ENCODE assay signal across 8 cellular contexts in the genomic region with DNA sequence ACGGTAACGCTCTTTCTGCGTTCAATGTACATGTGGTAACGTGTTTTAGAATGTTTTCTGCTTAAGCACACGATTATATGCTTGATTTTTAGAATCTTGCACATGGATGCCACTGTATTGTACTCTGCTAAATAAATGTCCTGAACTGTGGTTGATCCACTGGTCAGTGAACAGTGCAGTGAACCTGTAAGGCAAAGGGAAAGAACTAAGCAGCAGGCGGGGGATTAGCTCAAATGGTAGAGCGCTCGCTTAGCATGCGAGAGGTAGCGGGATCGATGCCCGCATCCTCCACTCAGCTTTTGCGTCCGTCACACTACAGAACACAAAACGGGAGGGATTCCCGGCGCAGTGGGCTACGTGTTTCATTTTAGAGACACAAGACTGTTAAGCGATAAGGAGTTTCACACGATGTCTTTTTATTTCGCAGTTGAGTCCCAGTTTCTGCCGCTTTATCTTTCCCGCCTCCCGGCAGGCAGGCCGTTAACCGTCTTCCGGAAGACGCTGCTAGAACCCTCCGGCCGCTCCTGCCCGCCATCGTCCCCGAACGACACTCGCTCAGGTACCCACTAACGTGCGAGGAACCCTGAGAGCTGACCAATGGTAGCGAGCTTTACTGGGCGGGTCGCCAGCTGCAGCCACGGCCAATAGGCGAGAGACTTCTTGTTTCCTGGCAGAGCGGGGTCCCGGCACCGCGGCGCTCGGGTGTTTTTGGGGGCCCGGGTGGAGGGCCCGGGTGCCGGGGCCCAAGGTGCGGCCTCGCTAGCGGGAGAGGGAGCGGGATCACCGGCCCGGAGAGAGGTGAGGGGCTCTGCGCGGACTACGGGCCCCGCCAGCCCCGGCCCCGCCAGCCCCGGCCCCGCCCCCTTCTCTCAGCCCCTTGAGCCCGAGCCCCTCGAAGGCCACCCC. TPM values are rescaled to one million over a fixed set of nuclear protein-coding genes. Genes with fewer than 3 reads are reported as not detected.
DNase-seq lines count a peak whose midpoint lies in the region; ATAC-seq and TF ChIP-seq lines count a peak whose summit lies in the region.

A gene with protein sequence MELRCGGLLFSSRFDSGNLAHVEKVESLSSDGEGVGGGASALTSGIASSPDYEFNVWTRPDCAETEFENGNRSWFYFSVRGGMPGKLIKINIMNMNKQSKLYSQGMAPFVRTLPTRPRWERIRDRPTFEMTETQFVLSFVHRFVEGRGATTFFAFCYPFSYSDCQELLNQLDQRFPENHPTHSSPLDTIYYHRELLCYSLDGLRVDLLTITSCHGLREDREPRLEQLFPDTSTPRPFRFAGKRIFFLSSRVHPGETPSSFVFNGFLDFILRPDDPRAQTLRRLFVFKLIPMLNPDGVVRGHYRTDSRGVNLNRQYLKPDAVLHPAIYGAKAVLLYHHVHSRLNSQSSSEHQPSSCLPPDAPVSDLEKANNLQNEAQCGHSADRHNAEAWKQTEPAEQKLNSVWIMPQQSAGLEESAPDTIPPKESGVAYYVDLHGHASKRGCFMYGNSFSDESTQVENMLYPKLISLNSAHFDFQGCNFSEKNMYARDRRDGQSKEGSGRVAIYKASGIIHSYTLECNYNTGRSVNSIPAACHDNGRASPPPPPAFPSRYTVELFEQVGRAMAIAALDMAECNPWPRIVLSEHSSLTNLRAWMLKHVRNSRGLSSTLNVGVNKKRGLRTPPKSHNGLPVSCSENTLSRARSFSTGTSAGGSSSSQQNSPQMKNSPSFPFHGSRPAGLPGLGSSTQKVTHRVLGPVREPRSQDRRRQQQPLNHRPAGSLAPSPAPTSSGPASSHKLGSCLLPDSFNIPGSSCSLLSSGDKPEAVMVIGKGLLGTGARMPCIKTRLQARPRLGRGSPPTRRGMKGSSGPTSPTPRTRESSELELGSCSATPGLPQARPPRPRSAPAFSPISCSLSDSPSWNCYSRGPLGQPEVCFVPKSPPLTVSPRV (plus strand): TSS at position 673 of the 906 bp plus-strand sequence. CDS start 1,291 bp downstream, outside the sequence.

- H3K27me3 ChIP-seq in mononuclear cell (ENCODE audit: insufficient read depth, low read length): no peaks in the 10 kb centered on the region

- ATAC-seq in GM21619 (IDR thresholded peaks at IDR 0.05; ENCODE audit: unreplicated experiment): peak; percentile 70

- no peak for TF ChIP-seq EP300 in Ishikawa (IDR thresholded peaks at IDR 0.05; ENCODE audit: borderline replicate concordance)

- H3K4me3 ChIP-seq in epithelial cell of esophagus (ENCODE audit: low read length): peak within 1 kb of the TSS; percentile 86
- peak within 1 kb of the TSS; percentile 78 for H3K4me3 ChIP-seq in mononuclear cell (ENCODE audit: low read length)

- no peaks in the 10 kb centered on the region for H3K9me3 ChIP-seq in mononuclear cell (ENCODE audit: low read depth, low read length)

- H3K4me1 ChIP-seq in mononuclear cell (ENCODE audit: insufficient read depth, low read length): peaks cover 21% of the 10 kb centered on the region

- no peak for TF ChIP-seq RAD21 in Ishikawa (IDR thresholded peaks at IDR 0.05; ENCODE audit: low read depth)

- no peak for TF ChIP-seq CTCF in epithelial cell of esophagus (IDR thresholded peaks at IDR 0.05; ENCODE audit: insufficient read depth, low read depth, low read length, missing control alignments)

- DNase-seq in DMS153 treated with DMSO at 0.1 percent for 48 hours (lab: John Stamatoyannopoulos, UW; ENCODE audit: unreplicated experiment): peak; percentile 87
- peak; percentile 95 for DNase-seq in OCI-M2 (lab: John Stamatoyannopoulos, UW; ENCODE audit: unreplicated experiment)
- peak; percentile 96 for DNase-seq in activated T-cell treated with anti-CD3 and anti-CD28 coated beads for 24 hours (ENCODE audit: low read depth)
- peak; percentile 95 for DNase-seq in epithelial cell of esophagus (ENCODE audit: low read depth)
- DNase-seq in stimulated activated CD8-positive, alpha-beta memory T cell treated with anti-CD3 and anti-CD28 coated beads, Interleukin-2, amount 100 ng/mL, for 48 hours (ENCODE audit: low read depth in 2 of 2): peak; percentile 82 to 92

TF ChIP-seq in Ishikawa, 13 proteins besides CTCF, POLR2A, EP300 and RAD21:
- TF ChIP-seq MAX (IDR thresholded peaks at IDR 0.05) (peak; percentile 100), NFIC (IDR thresholded peaks at IDR 0.05) (peak; percentile 25), YY1 (IDR thresholded peaks at IDR 0.05; ENCODE audit: low read depth) (peak; percentile 82), TEAD4 (IDR thresholded peaks at IDR 0.05) (peak; percentile 91), TCF12 (IDR thresholded peaks at IDR 0.05; ENCODE audit: low read depth) (no peak), CREB1 (IDR thresholded peaks at IDR 0.05; ENCODE audit: low read depth) (0 out of 2 replicates have a peak, but pooled peaks have one; percentile 29), CEBPB (IDR thresholded peaks at IDR 0.05) (no peak), TAF1 (IDR thresholded peaks at IDR 0.05; ENCODE audit: low read depth) (peak; percentile 52; the same call in 1 of the 2 replicates), FOXM1 (IDR thresholded peaks at IDR 0.05; ENCODE audit: borderline replicate concordance, low read depth) (no peak; the same call in 1 of the 2 replicates), USF1 (IDR thresholded peaks at IDR 0.05) (no peak), EGR1 (IDR thresholded peaks at IDR 0.05) (no peak), ZBTB7A (IDR thresholded peaks at IDR 0.05; ENCODE audit: low read depth) (peak; percentile 88; the same call in 1 of the 2 replicates)
- TF ChIP-seq, protein P1, sequence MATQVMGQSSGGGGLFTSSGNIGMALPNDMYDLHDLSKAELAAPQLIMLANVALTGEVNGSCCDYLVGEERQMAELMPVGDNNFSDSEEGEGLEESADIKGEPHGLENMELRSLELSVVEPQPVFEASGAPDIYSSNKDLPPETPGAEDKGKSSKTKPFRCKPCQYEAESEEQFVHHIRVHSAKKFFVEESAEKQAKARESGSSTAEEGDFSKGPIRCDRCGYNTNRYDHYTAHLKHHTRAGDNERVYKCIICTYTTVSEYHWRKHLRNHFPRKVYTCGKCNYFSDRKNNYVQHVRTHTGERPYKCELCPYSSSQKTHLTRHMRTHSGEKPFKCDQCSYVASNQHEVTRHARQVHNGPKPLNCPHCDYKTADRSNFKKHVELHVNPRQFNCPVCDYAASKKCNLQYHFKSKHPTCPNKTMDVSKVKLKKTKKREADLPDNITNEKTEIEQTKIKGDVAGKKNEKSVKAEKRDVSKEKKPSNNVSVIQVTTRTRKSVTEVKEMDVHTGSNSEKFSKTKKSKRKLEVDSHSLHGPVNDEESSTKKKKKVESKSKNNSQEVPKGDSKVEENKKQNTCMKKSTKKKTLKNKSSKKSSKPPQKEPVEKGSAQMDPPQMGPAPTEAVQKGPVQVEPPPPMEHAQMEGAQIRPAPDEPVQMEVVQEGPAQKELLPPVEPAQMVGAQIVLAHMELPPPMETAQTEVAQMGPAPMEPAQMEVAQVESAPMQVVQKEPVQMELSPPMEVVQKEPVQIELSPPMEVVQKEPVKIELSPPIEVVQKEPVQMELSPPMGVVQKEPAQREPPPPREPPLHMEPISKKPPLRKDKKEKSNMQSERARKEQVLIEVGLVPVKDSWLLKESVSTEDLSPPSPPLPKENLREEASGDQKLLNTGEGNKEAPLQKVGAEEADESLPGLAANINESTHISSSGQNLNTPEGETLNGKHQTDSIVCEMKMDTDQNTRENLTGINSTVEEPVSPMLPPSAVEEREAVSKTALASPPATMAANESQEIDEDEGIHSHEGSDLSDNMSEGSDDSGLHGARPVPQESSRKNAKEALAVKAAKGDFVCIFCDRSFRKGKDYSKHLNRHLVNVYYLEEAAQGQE (IDR thresholded peaks at IDR 0.05; ENCODE audit: low read depth): no peak

RNA-seq across cellular contexts. Expression of the gene that starts here (rescaled TPM):
- 8.9 TPM for total RNA-seq in mononuclear cell

Comparison
In these comparisons a context has a peak if more than half of its experiments do, and no peak if none do; other contexts are left out.
1. Peak in every context shown above with its lines: DNase-seq, ATAC-seq and H3K4me3 ChIP-seq.